In the genomic region with DNA sequence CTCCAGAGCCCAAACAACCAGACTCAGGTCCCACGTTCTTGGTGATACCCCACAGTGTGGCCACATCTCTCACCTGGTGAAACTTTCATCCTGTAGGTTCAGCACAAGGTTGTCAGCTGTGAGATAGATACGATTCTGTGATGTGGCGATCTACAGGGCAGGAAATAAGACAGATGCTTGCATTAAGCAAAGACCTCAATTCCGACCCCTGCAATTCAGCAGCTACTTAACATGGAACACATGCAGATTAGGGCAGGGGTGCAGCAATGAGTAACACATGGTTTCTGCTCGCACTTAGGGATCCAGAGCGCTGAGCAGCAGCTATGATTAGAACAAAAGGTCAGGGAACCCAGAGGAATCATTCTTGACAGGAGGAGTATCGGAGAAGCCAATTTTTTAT, we compare ENCODE assay signal across 1 cellular context.
TF ChIP-seq lines count a peak whose summit lies in the region.

No MANE protein-coding gene starts in this region.

TF ChIP-seq in WTC11, 78 proteins besides CTCF, POLR2A, EP300 and RAD21:
- TF ChIP-seq, protein P1, sequence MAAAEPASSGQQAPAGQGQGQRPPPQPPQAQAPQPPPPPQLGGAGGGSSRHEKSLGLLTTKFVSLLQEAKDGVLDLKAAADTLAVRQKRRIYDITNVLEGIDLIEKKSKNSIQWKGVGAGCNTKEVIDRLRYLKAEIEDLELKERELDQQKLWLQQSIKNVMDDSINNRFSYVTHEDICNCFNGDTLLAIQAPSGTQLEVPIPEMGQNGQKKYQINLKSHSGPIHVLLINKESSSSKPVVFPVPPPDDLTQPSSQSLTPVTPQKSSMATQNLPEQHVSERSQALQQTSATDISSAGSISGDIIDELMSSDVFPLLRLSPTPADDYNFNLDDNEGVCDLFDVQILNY (CRISPR knock-in tag; IDR thresholded peaks at IDR 0.05), result no peak
- TF ChIP-seq, protein P2, sequence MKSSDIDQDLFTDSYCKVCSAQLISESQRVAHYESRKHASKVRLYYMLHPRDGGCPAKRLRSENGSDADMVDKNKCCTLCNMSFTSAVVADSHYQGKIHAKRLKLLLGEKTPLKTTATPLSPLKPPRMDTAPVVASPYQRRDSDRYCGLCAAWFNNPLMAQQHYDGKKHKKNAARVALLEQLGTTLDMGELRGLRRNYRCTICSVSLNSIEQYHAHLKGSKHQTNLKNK (CRISPR knock-in tag; IDR thresholded peaks at IDR 0.05), result no peak
- TF ChIP-seq JUN (CRISPR knock-in tag; IDR thresholded peaks at IDR 0.05), result no peak
- TF ChIP-seq, protein P3, sequence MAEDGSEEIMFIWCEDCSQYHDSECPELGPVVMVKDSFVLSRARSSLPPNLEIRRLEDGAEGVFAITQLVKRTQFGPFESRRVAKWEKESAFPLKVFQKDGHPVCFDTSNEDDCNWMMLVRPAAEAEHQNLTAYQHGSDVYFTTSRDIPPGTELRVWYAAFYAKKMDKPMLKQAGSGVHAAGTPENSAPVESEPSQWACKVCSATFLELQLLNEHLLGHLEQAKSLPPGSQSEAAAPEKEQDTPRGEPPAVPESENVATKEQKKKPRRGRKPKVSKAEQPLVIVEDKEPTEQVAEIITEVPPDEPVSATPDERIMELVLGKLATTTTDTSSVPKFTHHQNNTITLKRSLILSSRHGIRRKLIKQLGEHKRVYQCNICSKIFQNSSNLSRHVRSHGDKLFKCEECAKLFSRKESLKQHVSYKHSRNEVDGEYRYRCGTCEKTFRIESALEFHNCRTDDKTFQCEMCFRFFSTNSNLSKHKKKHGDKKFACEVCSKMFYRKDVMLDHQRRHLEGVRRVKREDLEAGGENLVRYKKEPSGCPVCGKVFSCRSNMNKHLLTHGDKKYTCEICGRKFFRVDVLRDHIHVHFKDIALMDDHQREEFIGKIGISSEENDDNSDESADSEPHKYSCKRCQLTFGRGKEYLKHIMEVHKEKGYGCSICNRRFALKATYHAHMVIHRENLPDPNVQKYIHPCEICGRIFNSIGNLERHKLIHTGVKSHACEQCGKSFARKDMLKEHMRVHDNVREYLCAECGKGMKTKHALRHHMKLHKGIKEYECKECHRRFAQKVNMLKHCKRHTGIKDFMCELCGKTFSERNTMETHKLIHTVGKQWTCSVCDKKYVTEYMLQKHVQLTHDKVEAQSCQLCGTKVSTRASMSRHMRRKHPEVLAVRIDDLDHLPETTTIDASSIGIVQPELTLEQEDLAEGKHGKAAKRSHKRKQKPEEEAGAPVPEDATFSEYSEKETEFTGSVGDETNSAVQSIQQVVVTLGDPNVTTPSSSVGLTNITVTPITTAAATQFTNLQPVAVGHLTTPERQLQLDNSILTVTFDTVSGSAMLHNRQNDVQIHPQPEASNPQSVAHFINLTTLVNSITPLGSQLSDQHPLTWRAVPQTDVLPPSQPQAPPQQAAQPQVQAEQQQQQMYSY (CRISPR knock-in tag; IDR thresholded peaks at IDR 0.05), result no peak
- no peak for TF ChIP-seq ZNF396 (CRISPR knock-in tag; IDR thresholded peaks at IDR 0.05; ENCODE audit: borderline replicate concordance)
- TF ChIP-seq CREB1 (CRISPR knock-in tag; IDR thresholded peaks at IDR 0.05), result no peak
